In genomic region chr20:44931911-44932310, GRCh38 we compare ENCODE assay signal across 3 cellular contexts.
TF ChIP-seq lines count a peak whose summit lies in the region.

No MANE protein-coding gene starts in this region.

TF ChIP-seq in HCT116, 20 proteins besides CTCF, POLR2A, EP300 and RAD21:
- TF ChIP-seq ZBTB33 (IDR thresholded peaks at IDR 0.05; ENCODE audit: extremely low read depth, insufficient replicate concordance, low read length), result no peak
- TF ChIP-seq, protein P1, sequence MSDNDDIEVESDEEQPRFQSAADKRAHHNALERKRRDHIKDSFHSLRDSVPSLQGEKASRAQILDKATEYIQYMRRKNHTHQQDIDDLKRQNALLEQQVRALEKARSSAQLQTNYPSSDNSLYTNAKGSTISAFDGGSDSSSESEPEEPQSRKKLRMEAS (IDR thresholded peaks at IDR 0.05), result no peak
- TF ChIP-seq SRF (IDR thresholded peaks at IDR 0.05; ENCODE audit: low read depth), result no peak
- TF ChIP-seq SIN3A (IDR thresholded peaks at IDR 0.05; ENCODE audit: low read depth), result no peak
- TF ChIP-seq CBX3 (IDR thresholded peaks at IDR 0.05; ENCODE audit: low read depth), result no peak
- TF ChIP-seq, protein P2, sequence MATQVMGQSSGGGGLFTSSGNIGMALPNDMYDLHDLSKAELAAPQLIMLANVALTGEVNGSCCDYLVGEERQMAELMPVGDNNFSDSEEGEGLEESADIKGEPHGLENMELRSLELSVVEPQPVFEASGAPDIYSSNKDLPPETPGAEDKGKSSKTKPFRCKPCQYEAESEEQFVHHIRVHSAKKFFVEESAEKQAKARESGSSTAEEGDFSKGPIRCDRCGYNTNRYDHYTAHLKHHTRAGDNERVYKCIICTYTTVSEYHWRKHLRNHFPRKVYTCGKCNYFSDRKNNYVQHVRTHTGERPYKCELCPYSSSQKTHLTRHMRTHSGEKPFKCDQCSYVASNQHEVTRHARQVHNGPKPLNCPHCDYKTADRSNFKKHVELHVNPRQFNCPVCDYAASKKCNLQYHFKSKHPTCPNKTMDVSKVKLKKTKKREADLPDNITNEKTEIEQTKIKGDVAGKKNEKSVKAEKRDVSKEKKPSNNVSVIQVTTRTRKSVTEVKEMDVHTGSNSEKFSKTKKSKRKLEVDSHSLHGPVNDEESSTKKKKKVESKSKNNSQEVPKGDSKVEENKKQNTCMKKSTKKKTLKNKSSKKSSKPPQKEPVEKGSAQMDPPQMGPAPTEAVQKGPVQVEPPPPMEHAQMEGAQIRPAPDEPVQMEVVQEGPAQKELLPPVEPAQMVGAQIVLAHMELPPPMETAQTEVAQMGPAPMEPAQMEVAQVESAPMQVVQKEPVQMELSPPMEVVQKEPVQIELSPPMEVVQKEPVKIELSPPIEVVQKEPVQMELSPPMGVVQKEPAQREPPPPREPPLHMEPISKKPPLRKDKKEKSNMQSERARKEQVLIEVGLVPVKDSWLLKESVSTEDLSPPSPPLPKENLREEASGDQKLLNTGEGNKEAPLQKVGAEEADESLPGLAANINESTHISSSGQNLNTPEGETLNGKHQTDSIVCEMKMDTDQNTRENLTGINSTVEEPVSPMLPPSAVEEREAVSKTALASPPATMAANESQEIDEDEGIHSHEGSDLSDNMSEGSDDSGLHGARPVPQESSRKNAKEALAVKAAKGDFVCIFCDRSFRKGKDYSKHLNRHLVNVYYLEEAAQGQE (IDR thresholded peaks at IDR 0.05; ENCODE audit: low read depth), result no peak
- no peak for TF ChIP-seq ZNF274 (IDR thresholded peaks at IDR 0.05; ENCODE audit: low read depth, low read length)
- no peak for TF ChIP-seq TCF7L2 (IDR thresholded peaks at IDR 0.05; ENCODE audit: borderline replicate concordance, extremely low read depth, insufficient read depth, insufficient read length)

TF ChIP-seq in K562, 482 proteins besides CTCF, POLR2A, EP300 and RAD21:
- no peak for TF ChIP-seq ILK (tag; IDR thresholded peaks at IDR 0.05; ENCODE audit: borderline replicate concordance, low read depth)
- TF ChIP-seq MAFF (IDR thresholded peaks at IDR 0.05; ENCODE audit: low read length), result no peak
- TF ChIP-seq ZNF121 (CRISPR knock-in tag; conservative IDR thresholded peaks at IDR 0.05), result no peak
- no peak for TF ChIP-seq NCOR1 (IDR thresholded peaks at IDR 0.05)
TF ChIP-seq in K562: peak in this region for 0.

TF ChIP-seq in HEK293T, 16 proteins besides CTCF, POLR2A, EP300 and RAD21:
- TF ChIP-seq LEF1 (IDR thresholded peaks at IDR 0.05; ENCODE audit: borderline replicate concordance) (no peak), FOXA1 (IDR thresholded peaks at IDR 0.05) (no peak), L3MBTL2 (conservative IDR thresholded peaks at IDR 0.05) (no peak), FOXM1 (IDR thresholded peaks at IDR 0.05; ENCODE audit: borderline replicate concordance) (no peak)
TF ChIP-seq in HEK293T: peak in this region for 0.
